ENCODE assay signal across 8 cellular contexts in the genomic region with DNA sequence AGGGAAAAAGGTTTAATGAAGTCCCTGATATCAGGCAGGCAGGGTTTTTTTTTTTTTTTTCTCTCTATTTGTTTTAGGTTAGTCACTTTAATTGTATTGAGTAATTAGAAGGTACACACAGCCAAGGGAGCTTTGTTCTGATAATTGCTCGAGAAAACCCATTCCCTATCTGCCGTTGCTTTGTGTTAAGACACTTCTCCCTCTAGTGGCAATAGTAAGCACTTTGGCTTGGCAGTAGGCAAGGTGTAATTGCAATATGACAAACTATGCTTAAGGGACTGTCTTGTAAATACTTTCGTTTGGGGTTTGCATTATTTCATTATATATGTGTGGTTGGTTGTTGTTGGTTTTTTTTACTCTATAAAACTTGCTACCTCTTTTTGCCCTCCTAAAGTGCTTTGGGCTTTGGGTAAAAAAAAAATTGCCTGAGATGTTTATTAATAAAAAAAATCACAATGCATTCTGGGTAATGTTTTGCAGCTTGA.
DNase-seq lines count a peak whose midpoint lies in the region; ATAC-seq and TF ChIP-seq lines count a peak whose summit lies in the region.

No MANE protein-coding gene starts in this region.

- no peaks in the 10 kb centered on the region for H3K36me3 ChIP-seq in endodermal cell (ENCODE audit: control insufficient read depth, insufficient read depth, low read length)
- H3K36me3 ChIP-seq in mesenchymal stem cell (ENCODE audit: control insufficient read depth in 1 of 2, insufficient read depth in 2 of 2, low read depth in 1 of 2, low read length in 2 of 2), result no peaks in the 10 kb centered on the region

- H3K79me1 ChIP-seq in mesenchymal stem cell (replicated peaks; ENCODE audit: low read length, poor library complexity, severe bottlenecking), result peaks cover 6% of the 10 kb centered on the region

- peaks cover 4% of the 10 kb centered on the region for H3K36me3 Mint-ChIP-seq in endodermal cell (ENCODE audit: low read depth)

- H3K4me1 ChIP-seq in endodermal cell (ENCODE audit: control insufficient read depth, insufficient read depth, low read length) (peaks cover 14% of the 10 kb centered on the region), mesenchymal stem cell (ENCODE audit: control insufficient read depth, insufficient read depth, low read depth, low read length) (no peaks in the 10 kb centered on the region)

- no peaks in the 10 kb centered on the region for H3K27me3 Mint-ChIP-seq in endodermal cell (ENCODE audit: insufficient read depth)

- H3K9me3 Mint-ChIP-seq in endodermal cell, result no peaks in the 10 kb centered on the region

- H2BK120ac ChIP-seq in mesenchymal stem cell (ENCODE audit: low read depth, low read length), result no peak overlapping the region

- H3K23ac ChIP-seq in mesenchymal stem cell (ENCODE audit: low read length in 2 of 2), result no peak overlapping the region

- H3K4me1 Mint-ChIP-seq in endodermal cell, result peaks cover 37% of the 10 kb centered on the region

- H2BK12ac ChIP-seq in mesenchymal stem cell (ENCODE audit: low read length in 2 of 2), result no peak overlapping the region

- H3K4me2 ChIP-seq in mesenchymal stem cell (ENCODE audit: low read length, poor library complexity, severe bottlenecking), result no peak overlapping the region

- no peak overlapping the region for H3K4me3 Mint-ChIP-seq in endodermal cell

- H3K27ac Mint-ChIP-seq in endodermal cell, result no peak overlapping the region

- no peaks in the 10 kb centered on the region for H3K9me3 ChIP-seq in endodermal cell (ENCODE audit: control insufficient read depth, low read length)
- H3K9me3 ChIP-seq in mesenchymal stem cell (ENCODE audit: control insufficient read depth, low read length), result no peaks in the 10 kb centered on the region

- H3K4ac ChIP-seq in mesenchymal stem cell (ENCODE audit: low read depth in 1 of 2, low read length in 2 of 2), result no peak overlapping the region

- no peaks in the 10 kb centered on the region for H3K27me3 ChIP-seq in endodermal cell (ENCODE audit: control insufficient read depth, insufficient read depth, low read length, poor library complexity, severe bottlenecking)
- H3K27me3 ChIP-seq in mesenchymal stem cell (ENCODE audit: control insufficient read depth in 1 of 2, insufficient read depth in 1 of 2, low read length in 2 of 2), result no peaks in the 10 kb centered on the region

- H3K4me3 ChIP-seq in endodermal cell (ENCODE audit: low read length) (no peak overlapping the region), mesenchymal stem cell (ENCODE audit: insufficient read depth in 1 of 2, low read depth in 1 of 2, low read length in 2 of 2) (no peak overlapping the region)

- H4K8ac ChIP-seq in mesenchymal stem cell (ENCODE audit: low read length), result no peak overlapping the region

- TF ChIP-seq POLR2A in GM18505 (IDR thresholded peaks at IDR 0.05; ENCODE audit: borderline replicate concordance, extremely low read depth, insufficient read depth, insufficient read length), result no peak

- peak; percentile 53 for DNase-seq in NCI-H2029 (lab: John Stamatoyannopoulos, UW)
- peak; percentile 11 for DNase-seq in T1000 (lab: John Stamatoyannopoulos, UW)
- DNase-seq in endodermal cell, result peak; percentile 60
- peak; percentile 80 for DNase-seq in mesenchymal stem cell

- no peak overlapping the region for H4K91ac ChIP-seq in mesenchymal stem cell (ENCODE audit: low read length)

- H2AK5ac ChIP-seq in mesenchymal stem cell (ENCODE audit: low read length, severe bottlenecking), result no peak overlapping the region

- H3K9ac ChIP-seq in endodermal cell (ENCODE audit: extremely low read depth, low read length, poor library complexity, severe bottlenecking) (no peak overlapping the region), mesenchymal stem cell (ENCODE audit: low read length) (peak overlapping the region; percentile 46)

- ATAC-seq in GM19043 (IDR thresholded peaks at IDR 0.05; ENCODE audit: low read depth, unreplicated experiment) (peak; percentile 59), GM18505 (IDR thresholded peaks at IDR 0.05; ENCODE audit: unreplicated experiment) (no peak), GM21390 (IDR thresholded peaks at IDR 0.05; ENCODE audit: unreplicated experiment) (no peak)

- WGBS in endodermal cell (ENCODE audit: insufficient coverage in 1 of 2, insufficient read length in 1 of 2), 2 experiments, result 0 to 4% methylated on average over 2 to 3 of the region's 3 CpGs
- WGBS in mesenchymal stem cell, result 0% methylated on average over 2 of the region's 3 CpGs

- H3K14ac ChIP-seq in mesenchymal stem cell (ENCODE audit: low read length in 2 of 2), result no peak overlapping the region

- no peak overlapping the region for H2BK5ac ChIP-seq in mesenchymal stem cell (ENCODE audit: low read depth, low read length, poor library complexity, severe bottlenecking)

- TF ChIP-seq CTCF in C4-2B (conservative IDR thresholded peaks at IDR 0.05) (peak; percentile 95), endodermal cell (conservative IDR thresholded peaks at IDR 0.05) (peak; percentile 94)

- no peak overlapping the region for H2AFZ ChIP-seq in mesenchymal stem cell (ENCODE audit: low read depth, low read length)

- H3K27ac ChIP-seq in C4-2B (no peak overlapping the region), endodermal cell (ENCODE audit: low read depth, low read length) (no peak overlapping the region), mesenchymal stem cell (ENCODE audit: low read length, poor library complexity, severe bottlenecking) (no peak overlapping the region)

- no peak overlapping the region for H2BK15ac ChIP-seq in mesenchymal stem cell (ENCODE audit: low read depth, poor library complexity, severe bottlenecking)

- no peak overlapping the region for H3K18ac ChIP-seq in mesenchymal stem cell (ENCODE audit: low read depth in 1 of 2, low read length in 2 of 2)

Comparison
In these comparisons a context has a peak if more than half of its experiments do, and no peak if none do; other contexts are left out.
1. DNase-seq: peak in every context shown above with its lines; median percentile 80 in mesenchymal stem cell; 60 in endodermal cell; 53 in NCI-H2029; 11 in T1000.